In the genomic region with DNA sequence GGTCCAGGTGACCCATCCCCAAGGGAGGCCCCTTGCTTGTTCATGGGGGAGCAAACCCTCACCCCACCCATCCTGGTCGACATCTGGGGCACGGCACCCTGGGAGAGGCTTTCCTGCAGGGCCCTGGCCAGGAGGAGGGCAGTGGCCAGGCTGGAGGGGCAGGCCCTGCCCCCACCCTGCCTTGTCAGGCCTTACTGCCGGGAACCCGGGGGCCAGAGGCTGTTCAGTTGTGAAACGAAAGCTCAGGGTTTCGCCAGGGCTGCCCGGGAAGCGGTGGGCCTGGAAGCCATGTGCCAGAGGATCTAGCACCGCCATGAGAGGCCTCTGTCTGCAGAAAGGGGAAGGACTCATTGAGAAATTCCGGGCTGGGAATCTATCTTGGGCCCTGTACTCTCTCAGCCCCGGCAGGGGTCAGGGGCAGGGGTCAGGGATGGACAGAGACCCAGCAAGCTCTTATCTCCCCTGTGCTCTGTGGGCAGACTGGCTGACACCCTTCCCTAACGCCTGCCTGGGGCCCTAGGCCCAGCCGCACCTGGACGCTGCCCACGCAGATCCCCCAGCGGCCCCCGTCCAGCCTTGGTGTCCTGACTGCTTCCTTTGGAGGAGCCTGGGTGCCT, we compare ENCODE assay signal across 9 cellular contexts. TPM values are rescaled to one million over a fixed set of nuclear protein-coding genes. Genes with fewer than 3 reads are reported as not detected.
DNase-seq lines count a peak whose midpoint lies in the region; ATAC-seq and TF ChIP-seq lines count a peak whose summit lies in the region.
"Had no signal": no experiment of that assay in that cellular context is flagged by ENCODE, and none has a peak within 500 bp of the region (broad histone marks: within the 10 kb centered on the region; RNA-seq: fewer than 3 reads in every experiment).

No MANE protein-coding gene starts in this region.

- no peaks in the 10 kb centered on the region for H3K9me3 Mint-ChIP-seq in activated B cell treated with CpG ODN at 0.5 μM for 24 hours

- no peak for TF ChIP-seq CTCF in activated B cell treated with CpG ODN at 0.5 μM for 24 hours (IDR thresholded peaks at IDR 0.05)
- no peak for TF ChIP-seq CTCF in gastrocnemius medialis (IDR thresholded peaks at IDR 0.05 in 4 of 5, conservative IDR thresholded peaks at IDR 0.05 in 1 of 5)

- CTCF ChIA-PET in activated B cell treated with CpG ODN at 0.5 μM for 24 hours (lab: Charles Lee), result interaction anchor here (1.1 to 1.5 kb wide), 2 partner anchors 36 to 63 kb away, joined by 4 to 8 read pairs; no protein-coding TSS in a partner anchor

- intact Hi-C loops in activated B cell treated with CpG ODN at 0.5 μM for 24 hours (cut with micrococcal nuclease), result loop anchor here (10.0 kb wide), 1 partner anchor 578 kb away; the partner anchor contains the start of gene KLHDC7B
- intact Hi-C loops in head of caudate nucleus (cut with DNase I), result loop anchor here (10.0 kb wide), 1 partner anchor 228 kb away; no protein-coding TSS in a partner anchor
- intact Hi-C loops in gastrocnemius medialis (cut with DNase I; ENCODE audit: low total_unique reads), result no loop called here

- peak; percentile 8 to 10 for TF ChIP-seq POLR2A in gastrocnemius medialis (IDR thresholded peaks at IDR 0.05)

- no peak overlapping the region for H3K4me3 Mint-ChIP-seq in activated B cell treated with CpG ODN at 0.5 μM for 24 hours

- H3K4me1 ChIP-seq in gastrocnemius medialis, result peaks cover 55 to 64% of the 10 kb centered on the region in 2 donors

- no peak for ATAC-seq in activated B cell treated with CpG ODN at 0.5 μM for 24 hours (ENCODE audit: low read depth)
- ATAC-seq in gastrocnemius medialis, result no peak
- no peak for ATAC-seq in GM21619 (IDR thresholded peaks at IDR 0.05; ENCODE audit: unreplicated experiment)
- no peak for ATAC-seq in HG03280 (IDR thresholded peaks at IDR 0.05; ENCODE audit: unreplicated experiment)

- H3K36me3 Mint-ChIP-seq in activated B cell treated with CpG ODN at 0.5 μM for 24 hours (ENCODE audit: low read depth), result peaks cover 28% of the 10 kb centered on the region

- in situ Hi-C loops in gastrocnemius medialis (cut with MboI; ENCODE audit: low sequenced_read_pairs in 4 of 4), result no loop called here

- H3K4me3 ChIP-seq in H7 (ENCODE audit: insufficient read depth, low read depth, low read length) (no peak overlapping the region), gastrocnemius medialis (peak overlapping the region; percentile 43 to 56 (median 48))

- peak overlapping the region; percentile 90 to 99 (median 95) for H3K27ac ChIP-seq in gastrocnemius medialis

- H3K9me3 ChIP-seq in gastrocnemius medialis, result no peaks in the 10 kb centered on the region

- H3K27me3 ChIP-seq in H7 (ENCODE audit: control insufficient read depth, insufficient read depth, low read length) (peaks cover 14% of the 10 kb centered on the region), gastrocnemius medialis (no peaks in the 10 kb centered on the region)

- peaks cover 63% of the 10 kb centered on the region for H3K4me1 Mint-ChIP-seq in activated B cell treated with CpG ODN at 0.5 μM for 24 hours

- DNase-seq in H7 (peak; percentile 66), activated B cell treated with CpG ODN at 0.5 μM for 24 hours (peak; percentile 19), head of caudate nucleus (peak in 25 of 42 donors; percentile 9 to 77 (median 43)), gastrocnemius medialis (peak in 1 of 2 donors; percentile 76), OCI-M2 (lab: John Stamatoyannopoulos, UW; ENCODE audit: unreplicated experiment) (no peak), NCI-H146 treated with DMSO at 0.1 percent for 48 hours (lab: John Stamatoyannopoulos, UW; ENCODE audit: unreplicated experiment) (no peak)
- DNase-seq: erythroblast had no signal

- peak overlapping the region; percentile 61 for H3K27ac Mint-ChIP-seq in activated B cell treated with CpG ODN at 0.5 μM for 24 hours

- POLR2A ChIA-PET in activated B cell treated with CpG ODN at 0.5 μM for 24 hours (lab: Charles Lee), result interaction anchor here (0.6 to 18.9 kb wide), 10 partner anchors 10 to 226 kb away, joined by 3 to 828 read pairs (median 4); no protein-coding TSS in a partner anchor

- H3K27me3 Mint-ChIP-seq in activated B cell treated with CpG ODN at 0.5 μM for 24 hours, result no peaks in the 10 kb centered on the region

- H3K36me3 ChIP-seq in H7 (replicated peaks; ENCODE audit: control insufficient read depth, insufficient read depth, low read length) (peaks cover 7% of the 10 kb centered on the region), gastrocnemius medialis (peaks cover 2 to 21% of the 10 kb centered on the region in 2 donors)

RNA-seq across cellular contexts. Expression of gene PIM3, which starts 6.3 kb away (rescaled TPM):
- total RNA-seq in H7 (2014; rRNA removed; shearing (Covaris generic)), result 71.2 and 79.7 TPM in 2 replicates
- total RNA-seq in activated B cell treated with CpG ODN at 0.5 μM for 24 hours, result 79.8 and 91.7 TPM in 2 replicates
- 100 to 1,000 TPM; 165 to 327 (median 188) TPM for total RNA-seq in gastrocnemius medialis

RNA-seq across cellular contexts. Expression of gene IL17REL, which starts 45.7 kb away (rescaled TPM):
- total RNA-seq in H7 (2014; rRNA removed; shearing (Covaris generic)), result 0.04 TPM in 1 of 2 replicates, not detected in the other
- total RNA-seq in activated B cell treated with CpG ODN at 0.5 μM for 24 hours (0.15 and 0.31 TPM in 2 replicates), gastrocnemius medialis (not detected)

RNA-seq across cellular contexts. Expression of gene CRELD2, which starts 48.4 kb away (rescaled TPM):
- 22.8 and 45.6 TPM in 2 replicates for total RNA-seq in H7 (2014; rRNA removed; shearing (Covaris generic))
- total RNA-seq in activated B cell treated with CpG ODN at 0.5 μM for 24 hours (44.5 and 45.0 TPM in 2 replicates), gastrocnemius medialis (10 to 100 TPM in 3 of 4 donors, 1 to 10 TPM in 1; 8.9 to 15.0 (median 13.0) TPM)

RNA-seq across cellular contexts. Expression of gene ALG12, which starts 48.6 kb away (rescaled TPM):
- total RNA-seq in H7 (2014; rRNA removed; shearing (Covaris generic)), result 28.5 and 32.9 TPM in 2 replicates
- 15.5 and 18.2 TPM in 2 replicates for total RNA-seq in activated B cell treated with CpG ODN at 0.5 μM for 24 hours
- 1 to 10 TPM; 6.4 to 9.6 (median 8.2) TPM for total RNA-seq in gastrocnemius medialis

Comparison
In these comparisons a context has a peak if more than half of its experiments do, and no peak if none do; other contexts are left out.
1. DNase-seq: peak in H7 (single experiment), activated B cell treated with CpG ODN at 0.5 μM for 24 hours (single experiment) and head of caudate nucleus (25 of 42); none in OCI-M2 (single experiment) and NCI-H146 treated with DMSO at 0.1 percent for 48 hours (single experiment).